Comparison of ENCODE assay signal across 8 cellular contexts in the genomic region with DNA sequence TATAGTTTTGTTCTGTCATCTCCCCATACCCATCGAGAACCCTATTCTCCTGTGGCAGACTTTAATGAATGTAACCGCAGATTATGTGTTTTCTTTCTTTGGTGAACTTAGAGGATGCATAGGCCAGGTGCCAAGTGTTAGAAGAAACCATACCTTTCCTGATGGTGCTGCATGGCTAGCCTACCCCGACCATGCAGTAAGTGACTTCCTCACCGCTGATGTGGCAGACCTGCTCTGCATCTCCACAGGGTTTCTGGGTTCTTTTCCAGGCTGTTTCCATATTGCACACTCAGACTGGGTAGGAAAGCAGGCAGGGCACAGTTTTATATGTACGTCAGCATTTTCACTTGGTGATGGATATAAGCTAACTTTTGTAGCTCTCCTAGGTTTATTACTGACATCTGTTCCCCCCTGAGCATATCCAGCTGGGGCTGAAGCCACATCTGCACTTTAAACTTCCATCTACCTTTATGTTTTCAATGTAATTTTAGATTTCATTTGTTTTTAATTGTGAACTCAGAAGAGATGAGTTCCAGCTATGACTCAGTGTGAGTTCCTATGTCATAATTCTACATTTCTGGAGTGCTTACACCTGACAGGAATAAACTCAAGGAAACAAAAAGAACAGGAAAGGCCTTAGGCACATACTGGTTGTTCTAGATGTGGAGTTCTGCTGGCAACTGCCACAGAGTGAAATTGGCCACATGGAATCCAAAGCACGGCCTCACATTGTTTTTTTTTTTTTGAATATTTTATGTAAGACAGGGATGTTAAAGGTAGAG. TPM values are rescaled to one million over a fixed set of nuclear protein-coding genes. Genes with fewer than 3 reads are reported as not detected.
DNase-seq lines count a peak whose midpoint lies in the region; ATAC-seq and FAIRE-seq lines count a peak whose summit lies in the region.

No MANE protein-coding gene starts in this region.

- H3K27me3 Mint-ChIP-seq in stimulated activated memory B cell treated with anti-CD40 and anti-IgM and Interleukin-4, amounts not matched to agents 10 μg/mL and 1 μg/mL and 100 μg/mL, for 72 hours, result no peaks in the 10 kb centered on the region

- no peaks in the 10 kb centered on the region for H3K9me3 Mint-ChIP-seq in stimulated activated memory B cell treated with anti-CD40 and anti-IgM and Interleukin-4, amounts not matched to agents 10 μg/mL and 1 μg/mL and 100 μg/mL, for 72 hours

- H3K36me3 ChIP-seq in esophagus (ENCODE audit: control insufficient read depth in 2 of 2, insufficient read depth in 2 of 2, low read length in 1 of 2), result no peaks in the 10 kb centered on the region
- H3K36me3 ChIP-seq in small intestine (ENCODE audit: control insufficient read depth in 2 of 2, insufficient read depth in 2 of 2, low read length in 2 of 2), result no peaks in the 10 kb centered on the region

- no peaks in the 10 kb centered on the region for H3K36me3 Mint-ChIP-seq in stimulated activated memory B cell treated with anti-CD40 and anti-IgM and Interleukin-4, amounts not matched to agents 10 μg/mL and 1 μg/mL and 100 μg/mL, for 72 hours

- DNase-seq in Jurkat, Clone E6-1 (ENCODE audit: low read depth, low spot score), result peak; percentile 29
- no peak for DNase-seq in activated T-cell treated with anti-CD3 and anti-CD28 coated beads, Interleukin-2, amount 50 U/mL, for 1 hour
- no peak for DNase-seq in central memory CD4-positive, alpha-beta T cell
- DNase-seq in small intestine, result no peak

- 45 to 62% methylated on average over 6 of the region's 6 CpGs for WGBS in esophagus, 2 donors
- WGBS in small intestine, 3 donors, result 58 to 82% (median 77%) methylated on average over 6 of the region's 6 CpGs

- peaks cover 0 to 6% of the 10 kb centered on the region in 2 donors for H3K4me1 ChIP-seq in esophagus (ENCODE audit: control insufficient read depth in 2 of 2, insufficient read depth in 2 of 2, low read length in 1 of 2)
- H3K4me1 ChIP-seq in small intestine (ENCODE audit: control insufficient read depth in 2 of 2, insufficient read depth in 1 of 2, low read depth in 1 of 2, low read length in 1 of 2), result peaks cover 2 to 20% of the 10 kb centered on the region in 2 donors

- H3K4me1 Mint-ChIP-seq in stimulated activated memory B cell treated with anti-CD40 and anti-IgM and Interleukin-4, amounts not matched to agents 10 μg/mL and 1 μg/mL and 100 μg/mL, for 72 hours, result peaks cover 84% of the 10 kb centered on the region

- H3K27ac ChIP-seq in esophagus (ENCODE audit: low read depth in 2 of 2, low read length in 1 of 2) (peak overlapping the region; percentile 20 to 63), small intestine (ENCODE audit: low read depth in 1 of 2, low read length in 1 of 2) (peak overlapping the region in 1 of 2 donors; percentile 3)

- FAIRE-seq in small intestine (lab: Jason Lieb, UNC), result no peak

- ATAC-seq in GM19372 (IDR thresholded peaks at IDR 0.05; ENCODE audit: low read depth, unreplicated experiment) (peak; percentile 47), HG02885 (IDR thresholded peaks at IDR 0.05; ENCODE audit: poor library complexity, unreplicated experiment) (no peak)
- ATAC-seq in stimulated activated memory B cell treated with anti-CD40 and anti-IgM and Interleukin-4, amounts not matched to agents 10 μg/mL and 1 μg/mL and 100 μg/mL, for 72 hours, result peak; percentile 85

- H3K4me3 Mint-ChIP-seq in stimulated activated memory B cell treated with anti-CD40 and anti-IgM and Interleukin-4, amounts not matched to agents 10 μg/mL and 1 μg/mL and 100 μg/mL, for 72 hours, result peak overlapping the region; percentile 36

- H3K27me3 ChIP-seq in esophagus (ENCODE audit: control insufficient read depth in 1 of 2, insufficient read depth in 2 of 2, low read length in 2 of 2), result no peaks in the 10 kb centered on the region
- no peaks in the 10 kb centered on the region for H3K27me3 ChIP-seq in small intestine (ENCODE audit: control insufficient read depth in 2 of 2, insufficient read depth in 2 of 2, low read length in 2 of 2)

- H3K9me3 ChIP-seq in esophagus (ENCODE audit: control insufficient read depth in 2 of 2, insufficient read depth in 1 of 2, low read depth in 1 of 2, low read length in 1 of 2) (no peaks in the 10 kb centered on the region), small intestine (ENCODE audit: control insufficient read depth, low read depth) (no peaks in the 10 kb centered on the region)

- H3K27ac Mint-ChIP-seq in stimulated activated memory B cell treated with anti-CD40 and anti-IgM and Interleukin-4, amounts not matched to agents 10 μg/mL and 1 μg/mL and 100 μg/mL, for 72 hours, result peak overlapping the region; percentile 69

- no peak overlapping the region for H3K4me3 ChIP-seq in Jurkat, Clone E6-1 (ENCODE audit: low read length)
- H3K4me3 ChIP-seq in esophagus (ENCODE audit: low read depth in 1 of 2, low read length in 2 of 2), result no peak overlapping the region
- H3K4me3 ChIP-seq in small intestine (ENCODE audit: low read depth in 1 of 2, low read length in 2 of 2), result no peak overlapping the region

RNA-seq across cellular contexts. Expression of a gene that starts 42.4 kb away (rescaled TPM):
- polyA plus RNA-seq in Jurkat, Clone E6-1 (2012; ENCODE audit: insufficient read depth, insufficient read length), result 11.3 TPM
- polyA plus RNA-seq in esophagus (1 to 10 TPM; 2.1 to 4.3 TPM), small intestine (1 to 10 TPM; 6.9 to 7.1 (median 7.0) TPM)
